In the genomic region with DNA sequence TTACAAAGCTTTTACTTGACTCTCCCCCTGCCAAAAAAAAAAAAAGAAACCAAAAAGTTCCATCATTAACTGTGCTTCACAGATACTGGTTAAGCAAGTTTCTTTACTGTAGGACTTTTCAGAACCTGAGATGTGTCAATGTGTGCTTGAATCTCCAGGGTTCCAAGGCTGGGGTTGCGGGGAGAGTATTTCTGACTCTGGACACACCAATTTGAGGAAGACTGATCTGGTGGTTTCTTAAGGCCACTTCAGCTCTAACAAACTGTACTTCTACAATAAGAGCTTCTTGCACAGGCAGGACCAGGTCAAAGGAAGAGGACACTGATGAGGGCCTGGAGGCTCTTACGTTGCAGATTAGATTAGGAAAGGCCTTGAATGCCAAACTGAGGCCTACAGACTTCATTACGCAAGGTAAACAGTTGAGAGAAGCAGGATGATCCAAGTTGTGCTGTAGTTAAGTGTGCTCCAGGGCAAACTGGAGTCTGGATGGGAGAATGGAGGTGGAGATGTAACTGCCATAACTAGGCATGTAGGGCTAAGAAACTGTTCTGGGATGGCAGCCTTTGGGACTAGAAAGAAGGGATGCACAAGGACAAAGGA, we compare ENCODE assay signal across 18 cellular contexts. TPM values are rescaled to one million over a fixed set of nuclear protein-coding genes. Genes with fewer than 3 reads are reported as not detected.
DNase-seq lines count a peak whose midpoint lies in the region; ATAC-seq and TF ChIP-seq lines count a peak whose summit lies in the region.
"Had no signal": no experiment of that assay in that cellular context is flagged by ENCODE, and none has a peak within 500 bp of the region (broad histone marks: within the 10 kb centered on the region; RNA-seq: fewer than 3 reads in every experiment).

No MANE protein-coding gene starts in this region.

- TF ChIP-seq CTCF in endothelial cell (IDR thresholded peaks at IDR 0.05; ENCODE audit: unreplicated experiment) (no peak), progenitor cell of endocrine pancreas (IDR thresholded peaks at IDR 0.05; ENCODE audit: unreplicated experiment) (no peak)

- ATAC-seq in T-helper 17 cell = no peak
- no peak for ATAC-seq in HG02884 (IDR thresholded peaks at IDR 0.05; ENCODE audit: unreplicated experiment)
- ATAC-seq in GM18511 (IDR thresholded peaks at IDR 0.05; ENCODE audit: unreplicated experiment) = no peak

- H3K4me3 Mint-ChIP-seq in T-helper 17 cell (no peak overlapping the region), endothelial cell (ENCODE audit: unreplicated experiment) (peak overlapping the region; percentile 15), progenitor cell of endocrine pancreas (ENCODE audit: low read depth) (no peak overlapping the region)
- H3K4me3 Mint-ChIP-seq: CD4-positive, alpha-beta T cell; HFFc6 had no signal

- H3K9me3 ChIP-seq in T-helper 17 cell (ENCODE audit: control insufficient read depth, low read length, poor library complexity, severe bottlenecking) = no peaks in the 10 kb centered on the region
- H3K9me3 ChIP-seq: MG63 had no signal

- H3K27me3 Mint-ChIP-seq in T-helper 17 cell (no peaks in the 10 kb centered on the region), endothelial cell (ENCODE audit: unreplicated experiment) (peaks cover 2% of the 10 kb centered on the region), progenitor cell of endocrine pancreas (no peaks in the 10 kb centered on the region)
- H3K27me3 Mint-ChIP-seq: CD4-positive, alpha-beta T cell had no signal

- H3K27ac Mint-ChIP-seq in T-helper 17 cell (peak overlapping the region; percentile 65), endothelial cell (ENCODE audit: unreplicated experiment) (no peak overlapping the region), progenitor cell of endocrine pancreas (peak overlapping the region; percentile 1)
- H3K27ac Mint-ChIP-seq: CD4-positive, alpha-beta T cell; HFFc6 had no signal

- H3K4me1 Mint-ChIP-seq in T-helper 17 cell (peaks cover 10% of the 10 kb centered on the region), endothelial cell (ENCODE audit: unreplicated experiment) (no peaks in the 10 kb centered on the region), progenitor cell of endocrine pancreas (ENCODE audit: low read depth) (no peaks in the 10 kb centered on the region)

- peak; percentile 43 for DNase-seq in ELF-1 (ENCODE audit: low read depth, low spot score)
- DNase-seq in T-helper 17 cell = no peak
- no peak for DNase-seq in endothelial cell (ENCODE audit: low spot score)
- no peak for DNase-seq in progenitor cell of endocrine pancreas (ENCODE audit: low spot score, unreplicated experiment)
- DNase-seq in DMS79 (lab: John Stamatoyannopoulos, UW) = no peak
- DNase-seq: CD4-positive, alpha-beta T cell; HFFc6; Karpas-422; MG63; NCI-H1092 treated with DMSO at 0.1 percent for 48 hours; NCI-H2081 treated with DMSO at 0.1 percent for 48 hours; NCI-H524; PC-9 had no signal

- H3K9me3 Mint-ChIP-seq in endothelial cell (ENCODE audit: unreplicated experiment) = no peaks in the 10 kb centered on the region
- no peaks in the 10 kb centered on the region for H3K9me3 Mint-ChIP-seq in progenitor cell of endocrine pancreas (ENCODE audit: low read depth)
- H3K9me3 Mint-ChIP-seq: CD4-positive, alpha-beta T cell; HFFc6 had no signal

- H3K36me3 Mint-ChIP-seq in T-helper 17 cell (ENCODE audit: low read depth) = peaks cover 6% of the 10 kb centered on the region
- H3K36me3 Mint-ChIP-seq in endothelial cell (ENCODE audit: low read depth, unreplicated experiment) = peaks cover 15% of the 10 kb centered on the region
- H3K36me3 Mint-ChIP-seq in progenitor cell of endocrine pancreas (ENCODE audit: insufficient read depth) = peaks cover 23% of the 10 kb centered on the region

RNA-seq across cellular contexts. Expression of gene COMMD7, which starts 24.4 kb away (rescaled TPM):
- total RNA-seq in T-helper 17 cell (10 to 100 TPM; 33.9 to 47.5 TPM), endothelial cell (ENCODE audit: unreplicated experiment) (73.7 TPM), progenitor cell of endocrine pancreas (69.8 and 70.1 TPM in 2 replicates)

RNA-seq across cellular contexts. Expression of gene DNMT3B, which starts 43.3 kb away (rescaled TPM):
- total RNA-seq in T-helper 17 cell (under 1 TPM; 0.30 to 0.34 TPM), endothelial cell (ENCODE audit: unreplicated experiment) (77.9 TPM), progenitor cell of endocrine pancreas (15.4 and 15.9 TPM in 2 replicates)

RNA-seq across cellular contexts. Expression of gene C20orf203, which starts 45.1 kb away (rescaled TPM):
- total RNA-seq in T-helper 17 cell (under 1 TPM; 0.10 to 0.20 TPM), endothelial cell (ENCODE audit: unreplicated experiment) (not detected), progenitor cell of endocrine pancreas (0.10 and 0.24 TPM in 2 replicates)
- total RNA-seq: G401, H1, HFFc6, PC-9, SK-MEL-5 had no signal

Comparison
In these comparisons a context has a peak if more than half of its experiments do, and no peak if none do; other contexts are left out.
1. RNA of gene DNMT3B, which starts 43.3 kb away (total RNA-seq): 77.9 TPM in endothelial cell (single experiment) and 15.4 to 15.9 TPM in progenitor cell of endocrine pancreas; 0.30 to 0.34 TPM in T-helper 17 cell; every median in the first group is over 10 times any median in the second.